In the genomic region with DNA sequence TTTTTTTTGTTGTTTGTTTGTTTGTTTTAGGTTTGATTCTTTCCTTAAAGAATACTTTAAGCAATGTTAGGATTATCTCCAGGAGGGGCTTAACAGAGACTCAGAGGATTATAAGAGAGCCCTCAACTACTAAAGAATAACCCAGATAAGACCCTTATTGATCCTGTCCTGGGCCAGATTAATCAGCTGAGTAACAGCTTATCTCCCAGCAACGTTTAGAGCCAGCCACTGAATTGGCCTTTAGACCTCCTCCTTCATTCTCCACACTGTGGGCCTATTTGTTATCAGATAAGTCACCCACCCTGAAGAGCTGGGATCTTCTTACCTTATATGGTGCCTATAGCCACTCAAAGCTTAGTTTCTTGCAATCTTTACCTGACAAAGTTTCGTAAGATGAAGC, we compare ENCODE assay signal across 23 cellular contexts.
"Had no signal": no experiment of that assay in that cellular context is flagged by ENCODE, and none has a peak within 500 bp of the region (broad histone marks: within the 10 kb centered on the region; RNA-seq: fewer than 3 reads in every experiment).

No MANE protein-coding gene starts in this region.

- DNase-seq: activated CD4-positive, alpha-beta T cell treated with anti-CD3 and anti-CD28 coated beads for 48 hours; activated CD4-positive, alpha-beta T cell treated with anti-CD3 and anti-CD28 coated beads, Interleukin-2, amount 50 U/mL, for 48 hours; activated CD4-positive, CD25-positive, alpha-beta regulatory T cell treated with anti-CD3 and anti-CD28 coated beads, Interleukin-2, amount 50 U/mL, for 72 hours; activated effector memory CD4-positive, alpha-beta T cell treated with anti-CD3 and anti-CD28 coated beads, Interleukin-2, amount 50 U/mL, for 16 hours; activated naive CD4-positive, alpha-beta T cell treated with Interleukin-2 at 50 U/mL for 16 hours; activated T-cell treated with anti-CD3 and anti-CD28 coated beads, Interleukin-2, amount 50 U/mL, for 4 hours; brain microvascular endothelial cell; KG1; NCI-H1092; NCI-H1417; NCI-H1930; NCI-H2171; NCI-H345; NCI-H510A; NCI-H526 treated with DMSO at 0.1 percent for 48 hours; Peyer's patch; Right ventricle myocardium superior had no signal

- H3K9me3 Mint-ChIP-seq: activated T-cell treated with anti-CD3 and anti-CD28 coated beads, Interleukin-2, amount 50 U/mL, for 4 hours; T-helper 1 cell treated with Interleukin-12 subunit alpha and Interleukin-12 subunit beta and Interleukin-4 antibody, amounts not matched to agents 30 μg/mL and 1 μg/mL, for 36 hours had no signal

- H3K4me1 Mint-ChIP-seq: WTC11 had no signal

- H3K4me3 Mint-ChIP-seq: activated naive CD8-positive, alpha-beta T cell; activated T-cell treated with anti-CD3 and anti-CD28 coated beads, Interleukin-2, amount 50 U/mL, for 4 hours; T-helper 1 cell treated with Interleukin-12 subunit alpha and Interleukin-12 subunit beta and Interleukin-4 antibody, amounts not matched to agents 30 μg/mL and 1 μg/mL, for 36 hours; WTC11 had no signal

- H3K4me3 ChIP-seq: cardiac muscle cell, Peyer's patch, SJSA1 had no signal

- H3K27me3 ChIP-seq: brain microvascular endothelial cell, cardiac muscle cell, Peyer's patch, SJSA1 had no signal

- H3K36me3 ChIP-seq: brain microvascular endothelial cell, cardiac muscle cell, Peyer's patch, SJSA1 had no signal

- H3K36me3 Mint-ChIP-seq: activated naive CD8-positive, alpha-beta T cell had no signal

- H3K27ac ChIP-seq: brain microvascular endothelial cell, cardiac muscle cell, Peyer's patch, RWPE1, SJSA1 had no signal

- H3K4me1 ChIP-seq: Peyer's patch had no signal

- ATAC-seq: activated T-cell treated with anti-CD3 and anti-CD28 coated beads, Interleukin-2, amount 50 U/mL, for 4 hours; WTC11 had no signal

- H3K27ac Mint-ChIP-seq: activated naive CD8-positive, alpha-beta T cell; T-helper 1 cell treated with Interleukin-12 subunit alpha and Interleukin-12 subunit beta and Interleukin-4 antibody, amounts not matched to agents 30 μg/mL and 1 μg/mL, for 36 hours; WTC11 had no signal

- H3K9me3 ChIP-seq: Peyer's patch, SJSA1 had no signal
